ENCODE assay signal across 14 cellular contexts in the genomic region with DNA sequence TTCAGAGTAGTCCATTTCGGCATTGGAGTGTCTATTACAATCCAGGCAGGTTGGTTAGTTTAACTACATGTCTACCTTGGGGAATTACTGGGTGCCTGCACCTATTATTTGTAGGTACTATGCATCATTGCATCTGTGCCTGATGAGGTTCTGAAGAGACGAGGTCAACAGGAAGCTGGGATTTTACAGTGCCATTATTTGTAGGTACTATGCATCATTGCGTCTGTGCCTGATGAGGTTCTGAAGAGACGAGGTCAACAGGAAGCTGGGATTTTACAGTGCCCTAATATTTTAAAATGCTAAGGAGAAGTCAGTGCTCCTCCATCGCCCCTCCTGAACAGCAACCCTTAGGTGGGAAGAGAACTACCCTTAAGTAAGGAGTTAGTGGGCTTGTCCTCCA. TPM values are rescaled to one million over a fixed set of nuclear protein-coding genes. Genes with fewer than 3 reads are reported as not detected.
DNase-seq lines count a peak whose midpoint lies in the region; ATAC-seq and TF ChIP-seq lines count a peak whose summit lies in the region.
"Had no signal": no experiment of that assay in that cellular context is flagged by ENCODE, and none has a peak within 500 bp of the region (broad histone marks: within the 10 kb centered on the region; RNA-seq: fewer than 3 reads in every experiment).

No MANE protein-coding gene starts in this region.

- H3K27me3 ChIP-seq in GM06990 (replicated peaks; ENCODE audit: control insufficient read depth, insufficient read depth, low read length), result no peaks in the 10 kb centered on the region
- H3K27me3 ChIP-seq in tibial artery, result no peaks in the 10 kb centered on the region
- H3K27me3 ChIP-seq in A673 (replicated peaks; ENCODE audit: insufficient read depth, low read depth, low read length, poor library complexity), result no peaks in the 10 kb centered on the region
- H3K27me3 ChIP-seq: suprapubic skin had no signal

- CTCF ChIA-PET in A673 (lab: Charles Lee), result no interaction called here

- peak; percentile 77 for ATAC-seq in GM19351 (IDR thresholded peaks at IDR 0.05; ENCODE audit: unreplicated experiment)
- peak; percentile 89 for ATAC-seq in HG02759 (IDR thresholded peaks at IDR 0.05; ENCODE audit: unreplicated experiment)
- peak; percentile 92 for ATAC-seq in HG03565 (IDR thresholded peaks at IDR 0.05; ENCODE audit: unreplicated experiment)
- ATAC-seq: right cardiac atrium had no signal

- H3K27ac ChIP-seq in tibial artery (no peak overlapping the region), A673 (ENCODE audit: low read depth, low read length, poor library complexity, severe bottlenecking) (no peak overlapping the region)
- H3K27ac ChIP-seq: suprapubic skin had no signal

- H3K4me3 ChIP-seq in GM06990 (replicated peaks; ENCODE audit: low read depth, low read length) (no peak overlapping the region), tibial artery (no peak overlapping the region), A673 (ENCODE audit: low read depth, low read length, poor library complexity, severe bottlenecking) (no peak overlapping the region)
- H3K4me3 ChIP-seq: suprapubic skin had no signal

- H3K36me3 ChIP-seq in GM06990 (ENCODE audit: control insufficient read depth, insufficient read depth, low read length) (no peaks in the 10 kb centered on the region), tibial artery (no peaks in the 10 kb centered on the region), A673 (ENCODE audit: insufficient read depth, low read length, poor library complexity, severe bottlenecking) (no peaks in the 10 kb centered on the region)
- H3K36me3 ChIP-seq: suprapubic skin had no signal

- DNase-seq in GM06990 (ENCODE audit: extremely low read depth, insufficient read length) (peak; percentile 45), tibial artery (no peak), A673 (ENCODE audit: low spot score) (no peak), NCI-H446 (lab: John Stamatoyannopoulos, UW) (no peak), pons (ENCODE audit: low spot score) (no peak)
- DNase-seq: EL, immature natural killer cell, NCI-H1417, right cardiac atrium had no signal

- TF ChIP-seq CTCF in GM06990 (IDR thresholded peaks at IDR 0.05; ENCODE audit: insufficient read depth, low read length, poor library complexity, severe bottlenecking), result no peak
- no peak for TF ChIP-seq CTCF in tibial artery (IDR thresholded peaks at IDR 0.05)
- TF ChIP-seq CTCF in A673 (conservative IDR thresholded peaks at IDR 0.05; ENCODE audit: low read depth, low read length), result no peak

- H3K4me1 ChIP-seq in tibial artery (no peaks in the 10 kb centered on the region), A673 (ENCODE audit: insufficient read depth, low read length, poor library complexity, severe bottlenecking) (no peaks in the 10 kb centered on the region)
- H3K4me1 ChIP-seq: suprapubic skin had no signal

- H3K9me3 ChIP-seq in tibial artery, result no peaks in the 10 kb centered on the region
- H3K9me3 ChIP-seq in A673 (ENCODE audit: low read depth, low read length, poor library complexity, severe bottlenecking), result no peaks in the 10 kb centered on the region
- H3K9me3 ChIP-seq: suprapubic skin had no signal

- BruUV-seq in A673 (replicated peaks; lab: Mats Ljungman, UMichigan), result no TSS peak

- intact Hi-C loops in tibial artery (cut with DNase I; ENCODE audit: low total_unique reads), result no loop called here
- intact Hi-C loops in A673 (cut with micrococcal nuclease; ENCODE audit: unreplicated experiment), result no loop called here

- POLR2A ChIA-PET in A673 (lab: Charles Lee; ENCODE audit: low non-redundant PET), result no interaction called here

RNA-seq across cellular contexts. Expression of a gene that starts 41.7 kb away (rescaled TPM):
- total RNA-seq in A673 (2021), result 34.4 and 40.1 TPM in 2 replicates
- total RNA-seq: H4, right cardiac atrium, suprapubic skin had no signal
